3 cellular contexts compared by ENCODE assay signal in genomic region chr15:58321034-58321433, GRCh38.
A peak's percentile ranks its signal among the peaks of the same experiment; 100 is the strongest.
TF ChIP-seq lines count a peak whose summit lies in the region.

No MANE protein-coding gene starts in this region.

TF ChIP-seq in A549, 52 proteins besides CTCF, POLR2A, EP300 and RAD21 (continued from another document):
- TF ChIP-seq CEBPB (IDR thresholded peaks at IDR 0.05) (no peak), ZNF302 (CRISPR knock-in tag; IDR thresholded peaks at IDR 0.05) (no peak), ZFP36 (IDR thresholded peaks at IDR 0.05; ENCODE audit: borderline replicate concordance, partially characterized antibody) (no peak), KDM1A (IDR thresholded peaks at IDR 0.05; ENCODE audit: low read depth) (no peak), HMGXB4 (CRISPR knock-in tag; IDR thresholded peaks at IDR 0.05; ENCODE audit: borderline replicate concordance) (no peak), TFCP2L1 (CRISPR knock-in tag; IDR thresholded peaks at IDR 0.05) (no peak), HDAC2 (IDR thresholded peaks at IDR 0.05) (no peak), NPAS2 (CRISPR knock-in tag; IDR thresholded peaks at IDR 0.05; ENCODE audit: borderline replicate concordance) (no peak)

TF ChIP-seq in HEK293, 187 proteins besides CTCF, POLR2A, EP300 and RAD21:
- no peak for TF ChIP-seq PRDM2 (tag by site-specific recombination; IDR thresholded peaks at IDR 0.05; ENCODE audit: borderline replicate concordance)
- TF ChIP-seq ZNF555 (tag by site-specific recombination; conservative IDR thresholded peaks at IDR 0.05): no peak
- TF ChIP-seq ZNF513 (tag by site-specific recombination; IDR thresholded peaks at IDR 0.05): no peak
- peak; percentile 60 for TF ChIP-seq ZNF146 (tag by site-specific recombination; IDR thresholded peaks at IDR 0.05)

TF ChIP-seq in K562, 482 proteins besides CTCF, POLR2A, EP300 and RAD21 (continued from another document):
- TF ChIP-seq RBM25 (IDR thresholded peaks at IDR 0.05; ENCODE audit: low read depth, low read length, severe bottlenecking) (peak; percentile 60), POLR2H (tag; IDR thresholded peaks at IDR 0.05; ENCODE audit: low read depth) (no peak)
